ENCODE assay signal across 7 cellular contexts in genomic region chr11:124644426-124645280, GRCh38. TPM values are rescaled to one million over a fixed set of nuclear protein-coding genes. Genes with fewer than 3 reads are reported as not detected.
A peak's percentile ranks its signal among the peaks of the same experiment; 100 is the strongest.
DNase-seq lines count a peak whose midpoint lies in the region; ATAC-seq and TF ChIP-seq lines count a peak whose summit lies in the region.

No MANE protein-coding gene starts in this region.

- H3K4me3 ChIP-seq in Loucy (ENCODE audit: low read length, poor library complexity, severe bottlenecking) (no peak overlapping the region), SJCRH30 (no peak overlapping the region), cardiac fibroblast (replicated peaks in 1 of 2; ENCODE audit: low read depth in 2 of 2, low read length in 2 of 2) (peak overlapping the region in 1 of 2 donors; percentile 32)

- peak; percentile 93 for TF ChIP-seq CTCF in Loucy (conservative IDR thresholded peaks at IDR 0.05; ENCODE audit: low read length)
- TF ChIP-seq CTCF in cardiac fibroblast (IDR thresholded peaks at IDR 0.05; ENCODE audit: low read depth, low read length), result peak; percentile 69

- peak; percentile 83 for DNase-seq in EH (ENCODE audit: low read depth)
- peak; percentile 44 to 75 for DNase-seq in SJCRH30
- DNase-seq in cardiac fibroblast (ENCODE audit: low read depth in 2 of 2), result peak; percentile 84 to 89
- DNase-seq in kidney glomerular epithelial cell (lab: John Stamatoyannopoulos, UW), result peak; percentile 80
- peak; percentile 28 for DNase-seq in stimulated activated CD8-positive, alpha-beta memory T cell treated with anti-CD3 and anti-CD28 coated beads, Interleukin-4, amount 100 ng/mL, for 48 hours

- H3K36me3 ChIP-seq in Loucy (ENCODE audit: insufficient read depth, low read length) (no peaks in the 10 kb centered on the region), SJCRH30 (no peaks in the 10 kb centered on the region)

- H3K79me2 ChIP-seq in Loucy (ENCODE audit: insufficient read depth, low read length), result no peaks in the 10 kb centered on the region

- no peaks in the 10 kb centered on the region for H3F3A ChIP-seq in Loucy (ENCODE audit: low read depth)

- peak; percentile 68 for ATAC-seq in GM21576 (IDR thresholded peaks at IDR 0.05; ENCODE audit: unreplicated experiment)

- no peak overlapping the region for H3K9ac ChIP-seq in Loucy (ENCODE audit: low read depth, low read length, poor library complexity, severe bottlenecking)

- no peaks in the 10 kb centered on the region for H4K20me1 ChIP-seq in Loucy (ENCODE audit: insufficient read depth, low read length, poor library complexity, severe bottlenecking)

- H2AFZ ChIP-seq in Loucy (ENCODE audit: low read length), result peak overlapping the region; percentile 73

- H3K4me1 ChIP-seq in Loucy (ENCODE audit: insufficient read depth, low read length, poor library complexity, severe bottlenecking) (peaks cover 14% of the 10 kb centered on the region), SJCRH30 (no peaks in the 10 kb centered on the region)

- H3K27me3 ChIP-seq in Loucy (ENCODE audit: insufficient read depth, low read length, poor library complexity, severe bottlenecking), result no peaks in the 10 kb centered on the region
- no peaks in the 10 kb centered on the region for H3K27me3 ChIP-seq in SJCRH30

- H3K9me2 ChIP-seq in Loucy (replicated peaks; ENCODE audit: low read depth, low read length), result no peaks in the 10 kb centered on the region

- no peak overlapping the region for H3K27ac ChIP-seq in SJCRH30

- no peaks in the 10 kb centered on the region for H3K9me3 ChIP-seq in Loucy (ENCODE audit: insufficient read depth, low read depth, low read length)
- H3K9me3 ChIP-seq in SJCRH30 (replicated peaks), result no peaks in the 10 kb centered on the region

- H3K4me2 ChIP-seq in Loucy (ENCODE audit: low read depth, low read length, poor library complexity, severe bottlenecking), result no peak overlapping the region

RNA-seq across cellular contexts. Expression of gene TBRG1, which starts 22.0 kb away (rescaled TPM):
- total RNA-seq in SJCRH30 (2014; rRNA removed; shearing (Covaris generic)), result 11.9 and 14.4 TPM in 2 replicates

RNA-seq across cellular contexts. Expression of gene SIAE, which starts 28.9 kb away (rescaled TPM):
- 0.43 and 0.63 TPM in 2 replicates for total RNA-seq in SJCRH30 (2014; rRNA removed; shearing (Covaris generic))

RNA-seq across cellular contexts. Expression of gene SPA17, which starts 29.1 kb away (rescaled TPM):
- total RNA-seq in SJCRH30 (2014; rRNA removed; shearing (Covaris generic)), result 4.0 and 6.0 TPM in 2 replicates

RNA-seq across cellular contexts. Expression of gene PANX3, which starts 33.4 kb away (rescaled TPM):
- not detected in 2 replicates for total RNA-seq in SJCRH30 (2014; rRNA removed; shearing (Covaris generic))

Comparison
In these comparisons a context has a peak if more than half of its experiments do, and no peak if none do; other contexts are left out.
1. DNase-seq: peak in every context shown above with its lines; median percentile 86 in cardiac fibroblast; 83 in EH; 80 in kidney glomerular epithelial cell; 60 in SJCRH30; 28 in stimulated activated CD8-positive, alpha-beta memory T cell treated with anti-CD3 and anti-CD28 coated beads, Interleukin-4, amount 100 ng/mL, for 48 hours.